1 cellular context compared by ENCODE assay signal in genomic region chr2:55232863-55233657, GRCh38.
TF ChIP-seq lines count a peak whose summit lies in the region.

No MANE protein-coding gene starts in this region.

TF ChIP-seq in H1, 55 proteins besides CTCF, POLR2A, EP300 and RAD21 (continued from another document):
- peak; percentile 14; the same call in 1 of the 2 replicates for TF ChIP-seq MAX (IDR thresholded peaks at IDR 0.05)
- peak; percentile 4 for TF ChIP-seq ASH2L (IDR thresholded peaks at IDR 0.05; ENCODE audit: low read length)
- no peak for TF ChIP-seq TCF12 (IDR thresholded peaks at IDR 0.05; ENCODE audit: low read depth, low read length)
- no peak for TF ChIP-seq E2F6 (IDR thresholded peaks at IDR 0.05)
- no peak for TF ChIP-seq KDM5A (IDR thresholded peaks at IDR 0.05; ENCODE audit: low read length)
- peak; percentile 0 for TF ChIP-seq POLR2AphosphoS5 (IDR thresholded peaks at IDR 0.05; ENCODE audit: low read depth, low read length)
- peak; percentile 58 for TF ChIP-seq TAF7 (optimal IDR thresholded peaks at IDR 0.05; ENCODE audit: borderline replicate concordance, low read depth, low read length)
- TF ChIP-seq MAFK (IDR thresholded peaks at IDR 0.05; ENCODE audit: low read depth, low read length), result no peak
